Comparison of ENCODE assay signal across 11 cellular contexts in genomic region chr15:94671845-94672524, GRCh38.
DNase-seq lines count a peak whose midpoint lies in the region; ATAC-seq and TF ChIP-seq lines count a peak whose summit lies in the region.
"Had no signal": no experiment of that assay in that cellular context is flagged by ENCODE, and none has a peak within 500 bp of the region (broad histone marks: within the 10 kb centered on the region; RNA-seq: fewer than 3 reads in every experiment).

No MANE protein-coding gene starts in this region.

- no peak for TF ChIP-seq CTCF in ovary (IDR thresholded peaks at IDR 0.05)

- H3K27ac ChIP-seq in ovary = peak overlapping the region in 1 of 2 donors; percentile 41

- no peaks in the 10 kb centered on the region for H3K36me3 ChIP-seq in NT2/D1 (ENCODE audit: insufficient read depth, insufficient read length, low read length)
- no peaks in the 10 kb centered on the region for H3K36me3 ChIP-seq in ovary

- H3K9me3 ChIP-seq in NT2/D1 (ENCODE audit: insufficient read depth, low read length) = no peaks in the 10 kb centered on the region
- H3K9me3 ChIP-seq in ovary = no peaks in the 10 kb centered on the region

- H3K9ac ChIP-seq in NT2/D1 (ENCODE audit: insufficient read length, low read depth) = no peak overlapping the region

- H3K4me3 ChIP-seq in NT2/D1 (ENCODE audit: insufficient read length, low read depth) (no peak overlapping the region), ovary (no peak overlapping the region)

- WGBS in ovary, 3 donors = 3 to 9% (median 4%) methylated on average over 8 of the region's 8 CpGs

- DNase-seq in Daoy (ENCODE audit: low read depth) = peak; percentile 51
- DNase-seq in NT2/D1 (ENCODE audit: low read depth, low spot score) = peak; percentile 57
- DNase-seq in globus pallidus (ENCODE audit: low spot score) = peak; percentile 16
- peak; percentile 35 to 53 (median 40) for DNase-seq in ovary
- DNase-seq in effector CD8-positive, alpha-beta T cell (lab: John Stamatoyannopoulos, UW) = no peak
- no peak for DNase-seq in RKO (ENCODE audit: low spot score)
- DNase-seq in activated T-cell treated with anti-CD3 and anti-CD28 coated beads, Interleukin-2, amount 50 U/mL, for 1 hour = no peak
- DNase-seq: activated B cell treated with CpG ODN at 0.5 μM for 24 hours; CD4-positive, alpha-beta memory T cell; NCI-H1694 treated with DMSO at 0.1 percent for 48 hours had no signal

- ATAC-seq in HG02763 (IDR thresholded peaks at IDR 0.05; ENCODE audit: unreplicated experiment) = no peak

- TF ChIP-seq POLR2A in ovary (IDR thresholded peaks at IDR 0.05) = no peak

- H3K4me1 ChIP-seq in NT2/D1 (ENCODE audit: insufficient read depth, insufficient read length) (no peaks in the 10 kb centered on the region), ovary (ENCODE audit: insufficient read depth) (no peaks in the 10 kb centered on the region)

- no peak for TF ChIP-seq EP300 in ovary (IDR thresholded peaks at IDR 0.05)

- H3K27me3 ChIP-seq in NT2/D1 (ENCODE audit: insufficient read depth, insufficient read length) = no peaks in the 10 kb centered on the region
- H3K27me3 ChIP-seq in ovary = no peaks in the 10 kb centered on the region

- intact Hi-C loops in ovary (cut with DNase I) = loop anchor here in 2 of 4 donors (10.0 kb wide), 3 partner anchors 403 to 1663 kb away; partner anchors contain the start of gene NR2F2 (in 1 of the 2)

Comparison
In these comparisons a context has a peak if more than half of its experiments do, and no peak if none do; other contexts are left out.
1. DNase-seq: peak in Daoy (single experiment), NT2/D1 (single experiment), globus pallidus (single experiment) and ovary (5 of 5); none in effector CD8-positive, alpha-beta T cell (single experiment), RKO (single experiment) and activated T-cell treated with anti-CD3 and anti-CD28 coated beads, Interleukin-2, amount 50 U/mL, for 1 hour (single experiment).